ENCODE assay signal across 1 cellular context in genomic region chr1:15457484-15458027, GRCh38.
TF ChIP-seq lines count a peak whose summit lies in the region.

No MANE protein-coding gene starts in this region.

TF ChIP-seq in K562, 482 proteins besides CTCF, POLR2A, EP300 and RAD21:
- TF ChIP-seq RBM25 (IDR thresholded peaks at IDR 0.05; ENCODE audit: low read depth, low read length, severe bottlenecking) = peak; percentile 58
- TF ChIP-seq NFYB (IDR thresholded peaks at IDR 0.05; ENCODE audit: extremely low read depth, insufficient read length) = peak; percentile 58
- 0 out of 4 replicates have a peak, but pooled peaks of 1 of the 2 experiments have one; percentile 25 for TF ChIP-seq RCOR1 (IDR thresholded peaks at IDR 0.05; ENCODE audit: borderline replicate concordance in 1 of 2, low read depth in 2 of 2, low read length in 2 of 2)
- no peak for TF ChIP-seq RBM14 (IDR thresholded peaks at IDR 0.05; ENCODE audit: borderline replicate concordance, insufficient read depth, low read depth, low read length)
- peak; percentile 44 for TF ChIP-seq PRDM10 (IDR thresholded peaks at IDR 0.05; ENCODE audit: partially characterized antibody)
- 0 out of 2 replicates have a peak, but pooled peaks have one; percentile 29 for TF ChIP-seq MBD2 (IDR thresholded peaks at IDR 0.05; ENCODE audit: borderline replicate concordance, low read depth)
- TF ChIP-seq KDM1A (IDR thresholded peaks at IDR 0.05) = peak; percentile 63 to 82; a peak in 3 of 4 replicates
- TF ChIP-seq FOXK2 (conservative IDR thresholded peaks at IDR 0.05 in 1 of 2, IDR thresholded peaks at IDR 0.05 in 1 of 2; ENCODE audit: low read depth in 2 of 2) = peak; percentile 28 to 42; a peak in 1 of 4 replicates
- no peak for TF ChIP-seq HMG20B (CRISPR knock-in tag; IDR thresholded peaks at IDR 0.05)
- peak; percentile 46; the same call in 1 of the 2 replicates for TF ChIP-seq TEAD2 (tag; IDR thresholded peaks at IDR 0.05)
